Comparison of ENCODE assay signal across 23 cellular contexts in the genomic region with DNA sequence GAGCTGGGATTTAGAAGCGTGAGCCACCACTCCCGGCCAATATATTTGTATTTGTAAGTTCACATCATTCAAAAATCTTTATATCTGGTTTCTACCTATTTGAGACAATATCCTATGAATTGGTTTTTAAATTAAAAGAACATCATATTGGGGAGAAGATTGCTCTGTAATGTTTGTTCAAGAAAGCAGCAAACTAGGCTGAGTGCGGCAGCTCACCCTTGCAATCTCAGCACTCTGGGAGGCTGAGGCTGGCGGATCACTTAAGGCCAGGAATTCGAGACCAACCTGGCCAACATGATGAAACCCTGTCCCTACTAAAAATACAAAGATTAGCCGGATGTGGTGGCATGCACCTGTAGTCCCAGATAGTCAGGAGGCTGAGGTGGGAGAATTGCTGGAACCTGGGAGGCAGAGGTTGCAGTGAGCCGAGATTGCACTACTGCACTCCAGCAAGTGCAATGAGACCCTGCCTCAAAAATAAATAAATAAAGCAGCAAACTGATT.
"Had no signal": no experiment of that assay in that cellular context is flagged by ENCODE, and none has a peak within 500 bp of the region (broad histone marks: within the 10 kb centered on the region; RNA-seq: fewer than 3 reads in every experiment).

No MANE protein-coding gene starts in this region.

- DNase-seq: colonic mucosa; cortex of kidney; effector CD8-positive, alpha-beta T cell; effector memory CD8-positive, alpha-beta T cell; endodermal cell; esophagus squamous epithelium; foreskin fibroblast; foreskin melanocyte; heart left ventricle; hypothalamus; immature natural killer cell; islet precursor cell; kidney; kidney glomerular epithelial cell; left colon; left ventricle myocardium superior; lower lobe of right lung; mesenchymal stem cell; mucosa of descending colon; naive B cell had no signal

- H3K9me3 ChIP-seq: colonic mucosa, esophagus squamous epithelium, gastroesophageal sphincter, heart left ventricle, lower lobe of right lung, mucosa of descending colon had no signal

- ATAC-seq: effector memory CD8-positive, alpha-beta T cell; gastroesophageal sphincter; heart left ventricle; left colon; left lobe of liver; left ventricle myocardium superior; lower lobe of right lung; mucosa of descending colon had no signal

- H3K4me2 ChIP-seq: hepatocyte had no signal

- H3K36me3 ChIP-seq: colonic mucosa had no signal

- H3K27me3 ChIP-seq: colonic mucosa, esophagus squamous epithelium, gastroesophageal sphincter, heart left ventricle, hepatocyte had no signal

- H3K4me3 ChIP-seq: colonic mucosa, esophagus squamous epithelium, gastroesophageal sphincter, heart left ventricle, hepatocyte, lower lobe of right lung, mucosa of descending colon had no signal

- H3K27ac ChIP-seq: colonic mucosa, esophagus squamous epithelium, gastroesophageal sphincter, hepatocyte, lower lobe of right lung had no signal

- H3K4me1 ChIP-seq: colonic mucosa had no signal

- H2AFZ ChIP-seq: hepatocyte had no signal
